30 cellular contexts compared by ENCODE assay signal in the genomic region with DNA sequence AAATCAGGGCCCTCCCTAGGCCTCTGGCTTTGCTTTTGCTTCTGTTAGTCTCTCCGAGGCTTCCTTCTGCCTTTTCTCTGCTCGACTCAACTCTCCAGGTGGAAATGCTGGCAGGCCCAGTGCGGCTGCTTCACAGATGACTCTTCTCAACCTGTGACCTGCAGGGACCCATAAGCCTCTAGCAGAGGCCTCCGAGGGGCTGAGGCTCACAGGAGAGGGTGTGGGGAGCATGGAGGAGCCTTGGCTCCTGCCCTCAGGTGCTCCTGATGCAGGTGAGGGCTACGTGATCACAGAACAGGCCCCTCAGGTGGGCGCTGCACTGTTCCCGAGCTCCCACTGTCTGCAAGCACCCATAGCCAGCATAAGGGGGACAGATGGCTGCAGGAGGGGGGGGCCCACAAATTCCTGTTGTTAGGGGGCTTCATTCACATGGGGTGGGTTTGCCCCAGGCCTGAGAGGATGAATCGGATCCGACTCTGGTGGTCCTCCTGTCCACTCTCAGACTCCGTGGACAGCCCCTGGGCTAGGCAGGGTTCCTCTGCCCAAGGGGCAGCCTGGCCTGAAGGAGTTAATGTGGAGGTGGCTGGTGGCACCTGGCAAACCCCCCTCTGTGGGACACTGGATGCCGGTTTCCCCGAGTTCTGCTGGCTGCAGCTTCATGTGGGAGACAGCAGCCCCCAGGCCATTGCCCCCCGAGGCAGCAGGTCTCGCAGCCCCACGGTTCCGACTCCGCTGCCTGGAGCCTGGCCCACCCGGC. TPM values are rescaled to one million over a fixed set of nuclear protein-coding genes. Genes with fewer than 3 reads are reported as not detected.
DNase-seq lines count a peak whose midpoint lies in the region; ATAC-seq, FAIRE-seq and TF ChIP-seq lines count a peak whose summit lies in the region.
"Had no signal": no experiment of that assay in that cellular context is flagged by ENCODE, and none has a peak within 500 bp of the region (broad histone marks: within the 10 kb centered on the region; RNA-seq: fewer than 3 reads in every experiment).

No MANE protein-coding gene starts in this region.

- H3K4me2 ChIP-seq in BLaER1 treated with 17β-estradiol and CSF1 and Interleukin-3, amounts not matched to agents 10 nM and 100 nM: peak overlapping the region in 8 of 11 experiments; percentile 54 to 83 (median 64); a peak in 16 of 22 replicates
- H3K4me2 ChIP-seq in GM12878 (ENCODE audit: control insufficient read depth, insufficient read depth) (no peak overlapping the region), neuronal stem cell (ENCODE audit: insufficient read depth, low read length, poor library complexity, severe bottlenecking) (no peak overlapping the region), hepatocyte (no peak overlapping the region)

- TF ChIP-seq RAD21 in GM12878 (IDR thresholded peaks at IDR 0.05; ENCODE audit: insufficient read depth, low read depth, low read length): no peak

- no peaks in the 10 kb centered on the region for H3K36me3 ChIP-seq in BLaER1 treated with 17β-estradiol and CSF1 and Interleukin-3, amounts not matched to agents 10 nM and 100 nM
- H3K36me3 ChIP-seq in GM12878 (ENCODE audit: control insufficient read depth in 2 of 2, insufficient read depth in 2 of 2, low read length in 1 of 2): no peaks in the 10 kb centered on the region
- no peaks in the 10 kb centered on the region for H3K36me3 ChIP-seq in neuronal stem cell (replicated peaks in 1 of 2; ENCODE audit: control insufficient read depth in 2 of 2, insufficient read depth in 2 of 2, low read length in 2 of 2)
- H3K36me3 ChIP-seq in hepatocyte (replicated peaks; ENCODE audit: insufficient read depth, low read depth): no peaks in the 10 kb centered on the region
- H3K36me3 ChIP-seq: BE2C, HAP-1 had no signal

- no peaks in the 10 kb centered on the region for H3K4me1 Mint-ChIP-seq in WTC11

- H4K8ac ChIP-seq in neuronal stem cell (ENCODE audit: low read depth, low read length): no peak overlapping the region

- peak overlapping the region; percentile 67 for H2BK15ac ChIP-seq in neuronal stem cell (ENCODE audit: low read length)

- H3K27ac ChIP-seq in BLaER1 treated with 17β-estradiol and CSF1 and Interleukin-3, amounts not matched to agents 10 nM and 100 nM: no peak overlapping the region
- H3K27ac ChIP-seq in GM12878 (ENCODE audit: control insufficient read depth, insufficient read depth): no peak overlapping the region
- H3K27ac ChIP-seq in neuronal stem cell (replicated peaks; ENCODE audit: low read length): no peak overlapping the region
- H3K27ac ChIP-seq in hepatocyte: no peak overlapping the region
- H3K27ac ChIP-seq: HL-60 had no signal

- TF ChIP-seq EP300 in GM12878 (IDR thresholded peaks at IDR 0.05; ENCODE audit: borderline replicate concordance in 1 of 2, control insufficient read depth in 1 of 2, low read depth in 2 of 2, low read length in 2 of 2): no peak

- no peak for TF ChIP-seq POLR2A in GM12878 (IDR thresholded peaks at IDR 0.05; ENCODE audit: low read depth, low read length)

- BruUV-seq in GM12878 (replicated peaks; lab: Mats Ljungman, UMichigan): no TSS peak

- H4K20me1 ChIP-seq in BLaER1 treated with 17β-estradiol and CSF1 and Interleukin-3, amounts not matched to agents 10 nM and 100 nM: no peaks in the 10 kb centered on the region
- H4K20me1 ChIP-seq in GM12878 (ENCODE audit: control insufficient read depth, insufficient read depth) (no peaks in the 10 kb centered on the region), hepatocyte (ENCODE audit: insufficient read depth, poor library complexity, severe bottlenecking) (no peaks in the 10 kb centered on the region)

- no peaks in the 10 kb centered on the region for H3K9me2 ChIP-seq in hepatocyte (replicated peaks; ENCODE audit: insufficient read depth)

- no peaks in the 10 kb centered on the region for H3K9me3 Mint-ChIP-seq in WTC11
- H3K9me3 Mint-ChIP-seq: CD8-positive, alpha-beta T cell had no signal

- DNase-seq in NCI-H2171 (lab: John Stamatoyannopoulos, UW): peak; percentile 55
- no peak for DNase-seq in GM12878 (ENCODE audit: low read depth, low spot score)
- no peak for DNase-seq in neuronal stem cell (ENCODE audit: low spot score)
- DNase-seq in WTC11 (ENCODE audit: low spot score): no peak
- no peak for DNase-seq in NCI-H2227 (lab: John Stamatoyannopoulos, UW; ENCODE audit: unreplicated experiment)
- DNase-seq in hepatocyte (ENCODE audit: low spot score): no peak
- DNase-seq in NCI-H2081 (lab: John Stamatoyannopoulos, UW): no peak
- DNase-seq: BE2C; Calu3; CD8-positive, alpha-beta T cell; DMS53; Karpas-422; NCI-H1048; NCI-H1436; NCI-H1930; NCI-H748 treated with DMSO at 0.1 percent for 48 hours; NK-92 treated with Interleukin-12 subunit alpha and Interleukin-12 subunit beta, amount 100 ng/mL, for 24 hours; PC-3; RPMI8226; SIG-M5 had no signal

- peak overlapping the region; percentile 56 for H3K14ac ChIP-seq in neuronal stem cell (ENCODE audit: low read length)

- no peaks in the 10 kb centered on the region for H3K36me3 Mint-ChIP-seq in WTC11
- H3K36me3 Mint-ChIP-seq: CD8-positive, alpha-beta T cell had no signal

- H3K4me3 Mint-ChIP-seq in WTC11: no peak overlapping the region
- H3K4me3 Mint-ChIP-seq: CD8-positive, alpha-beta T cell had no signal

- in situ Hi-C loops in GM12878 (cut with MboI): no loop called here

- H3K27me3 ChIP-seq in BLaER1 treated with 17β-estradiol and CSF1 and Interleukin-3, amounts not matched to agents 10 nM and 100 nM: peaks cover 0 to 21% (median 0%) of the 10 kb centered on the region in 11 experiments; a peak in 1 of 22 replicates
- H3K27me3 ChIP-seq in GM12878 (replicated peaks in 1 of 2; ENCODE audit: control insufficient read depth in 2 of 2, insufficient read depth in 2 of 2, low read length in 1 of 2) (no peaks in the 10 kb centered on the region), neuronal stem cell (ENCODE audit: control insufficient read depth in 3 of 3, insufficient read depth in 3 of 3, low read depth in 1 of 3, low read length in 3 of 3) (no peaks in the 10 kb centered on the region), hepatocyte (no peaks in the 10 kb centered on the region)
- H3K27me3 ChIP-seq: BE2C had no signal

- H3K4me3 ChIP-seq in BLaER1 treated with 17β-estradiol and CSF1 and Interleukin-3, amounts not matched to agents 10 nM and 100 nM: no peak overlapping the region
- no peak overlapping the region for H3K4me3 ChIP-seq in GM12878
- H3K4me3 ChIP-seq in neuronal stem cell (ENCODE audit: low read length in 2 of 2): no peak overlapping the region
- no peak overlapping the region for H3K4me3 ChIP-seq in hepatocyte
- H3K4me3 ChIP-seq: HAP-1 had no signal

- no peak for FAIRE-seq in GM12878 (lab: Jason Lieb, UNC)
- FAIRE-seq: A204.1, GM12892 had no signal

- SMC1A ChIA-PET in GM12878 (lab: Charles Lee; ENCODE audit: uncharacterized antibody, unreplicated experiment): no interaction called here

- POLR2A ChIA-PET in GM12878 (lab: Charles Lee) (no interaction called here), WTC11 (lab: Charles Lee) (no interaction called here)

- no peak overlapping the region for H2BK120ac ChIP-seq in neuronal stem cell (ENCODE audit: low read depth, low read length)

- H4K91ac ChIP-seq in neuronal stem cell (ENCODE audit: low read depth, low read length, poor library complexity): no peak overlapping the region

- peaks cover 0 to 32% (median 17%) of the 10 kb centered on the region in 10 experiments; a peak in 13 of 20 replicates for H3K4me1 ChIP-seq in BLaER1 treated with 17β-estradiol and CSF1 and Interleukin-3, amounts not matched to agents 10 nM and 100 nM
- H3K4me1 ChIP-seq in GM12878 (ENCODE audit: control insufficient read depth, insufficient read depth, low read length) (peaks cover 6% of the 10 kb centered on the region; the same call in 1 of the 2 replicates), neuronal stem cell (ENCODE audit: control insufficient read depth in 2 of 2, insufficient read depth in 1 of 2, low read depth in 1 of 2, low read length in 2 of 2) (no peaks in the 10 kb centered on the region), hepatocyte (ENCODE audit: insufficient read depth) (no peaks in the 10 kb centered on the region)
- H3K4me1 ChIP-seq: BE2C, HAP-1 had no signal

- H2AK5ac ChIP-seq in neuronal stem cell (ENCODE audit: low read depth, low read length): peak overlapping the region; percentile 89

- ATAC-seq in GM12878 (no peak), WTC11 (no peak)
- ATAC-seq: CD8-positive, alpha-beta T cell; PC-3; SK-N-SH treated with all-trans-retinoic acid at 6 μM for 48 hours had no signal

- no peaks in the 10 kb centered on the region for H3K79me1 ChIP-seq in neuronal stem cell (ENCODE audit: low read depth, low read length)

- H2BK5ac ChIP-seq in neuronal stem cell (ENCODE audit: low read length): peak overlapping the region; percentile 49

- H3K9me3 ChIP-seq in BLaER1 treated with 17β-estradiol and CSF1 and Interleukin-3, amounts not matched to agents 10 nM and 100 nM (replicated peaks in 1 of 11): peaks cover 10 to 28% (median 19%) of the 10 kb centered on the region in 11 experiments; a peak in 21 of 22 replicates
- H3K9me3 ChIP-seq in GM12878 (replicated peaks; ENCODE audit: control insufficient read depth, insufficient read depth, low read length): peaks cover 4% of the 10 kb centered on the region; the same call in 2 of the 3 replicates
- H3K9me3 ChIP-seq in neuronal stem cell (replicated peaks in 1 of 2; ENCODE audit: control insufficient read depth in 2 of 2, insufficient read depth in 1 of 2, low read depth in 1 of 2, low read length in 2 of 2): peaks cover 0 to 2% of the 10 kb centered on the region in 2 donors
- no peaks in the 10 kb centered on the region for H3K9me3 ChIP-seq in hepatocyte (ENCODE audit: low read depth)
- H3K9me3 ChIP-seq: BE2C, HAP-1 had no signal

- H3K23ac ChIP-seq in neuronal stem cell (ENCODE audit: low read depth, low read length, poor library complexity): no peak overlapping the region

- RAD21 ChIA-PET in GM12878 (lab: Charles Lee; ENCODE audit: unreplicated experiment): no interaction called here

- H3K9ac ChIP-seq in BLaER1 treated with 17β-estradiol and CSF1 and Interleukin-3, amounts not matched to agents 10 nM and 100 nM: peak overlapping the region in 3 of 11 experiments; percentile 19 to 34 (median 24); a peak in 1 of 22 replicates
- no peak overlapping the region for H3K9ac ChIP-seq in GM12878 (ENCODE audit: control insufficient read depth, insufficient read depth, low read length)
- peak overlapping the region; percentile 4 for H3K9ac ChIP-seq in neuronal stem cell (ENCODE audit: low read depth, low read length, poor library complexity)

- peak overlapping the region; percentile 57 for H3K18ac ChIP-seq in neuronal stem cell (ENCODE audit: low read length)

- peak overlapping the region; percentile 41 for H2BK12ac ChIP-seq in neuronal stem cell (ENCODE audit: low read length)

- no peak overlapping the region for H3K27ac Mint-ChIP-seq in WTC11
- H3K27ac Mint-ChIP-seq: CD8-positive, alpha-beta T cell had no signal

- H2AFZ ChIP-seq in GM12878 (ENCODE audit: control insufficient read depth, low read depth, low read length) (peak overlapping the region; percentile 43), neuronal stem cell (ENCODE audit: low read length) (no peak overlapping the region), hepatocyte (no peak overlapping the region)

- intact Hi-C loops in GM12878 (cut with micrococcal nuclease; ENCODE audit: unreplicated experiment): no loop called here

- no peaks in the 10 kb centered on the region for H3K79me2 ChIP-seq in GM12878 (ENCODE audit: control insufficient read depth, insufficient read depth, low read length)
- H3K79me2 ChIP-seq in hepatocyte: no peaks in the 10 kb centered on the region

- 40% methylated on average over 18 of the region's 18 CpGs for WGBS in GM12878 (ENCODE audit: insufficient coverage, insufficient replicate concordance, low lambda C conversion rate, missing lambda C conversion rate)
- no CpG with 5 or more reads among the region's 18 CpGs for WGBS in neuronal stem cell (ENCODE audit: extremely low coverage in 2 of 2, insufficient read length in 2 of 2, insufficient replicate concordance in 1 of 2), 2 donors
- WGBS in hepatocyte (ENCODE audit: low lambda C conversion rate, missing lambda C conversion rate): 90% methylated on average over 14 of the region's 18 CpGs

- H3K4ac ChIP-seq in neuronal stem cell (ENCODE audit: low read length): no peak overlapping the region

- no peak for TF ChIP-seq CTCF in GM12878 (IDR thresholded peaks at IDR 0.05 in 2 of 3, conservative IDR thresholded peaks at IDR 0.05 in 1 of 3; ENCODE audit: control insufficient read depth in 2 of 3, extremely low read depth in 1 of 3, insufficient read depth in 1 of 3, low read depth in 3 of 3, low read length in 3 of 3)
- TF ChIP-seq CTCF in WTC11 (IDR thresholded peaks at IDR 0.05): no peak
- TF ChIP-seq CTCF in hepatocyte (IDR thresholded peaks at IDR 0.05; ENCODE audit: poor library complexity): no peak

- H3K27me3 Mint-ChIP-seq in WTC11 (ENCODE audit: low read depth): no peaks in the 10 kb centered on the region
- H3K27me3 Mint-ChIP-seq: IgD-negative memory B cell had no signal

- CTCF ChIA-PET in GM12878 (lab: Yijun Ruan, JAX): interaction anchor here (0.6 kb wide), 1 partner anchor 159 kb away, joined by 3 read pairs; no protein-coding TSS in a partner anchor
- CTCF ChIA-PET in WTC11 (lab: Charles Lee): no interaction called here

RNA-seq across cellular contexts. Expression of gene FCN2, which starts 10.9 kb away (rescaled TPM):
- total RNA-seq in GM12878 (2013; cell fraction: nucleolus; rRNA removed): not detected in 2 replicates
- total RNA-seq in GM12878 (2014; rRNA removed) (not detected in 2 replicates), GM12878 (2014; rRNA removed; fragmentation: Illumina TruSeq; extraction: Trizol) (not detected in 2 replicates), GM12878 (2021) (not detected in 2 replicates), WTC11 (2021) (not detected in 3 replicates), hepatocyte (not detected in 2 replicates)
- not detected for polyA plus RNA-seq in GM12878 (2011; ENCODE audit: low read depth)
- polyA plus RNA-seq in GM12878 (2011; rRNA removed) (not detected in 2 replicates), GM12878 (2014; fragmentation: Illumina TruSeq; extraction: Trizol) (not detected in 2 replicates), GM12878 (2014; fragmentation: Nextera tagmentation; extraction: Ambion mirVana) (not detected), GM12878 (2014; rRNA removed) (not detected in 2 replicates), GM12878 (2016; fragmentation: Nextera tagmentation; extraction: Ambion mirVana) (not detected), hepatocyte (not detected in 2 replicates)
- polyA plus RNA-seq in GM12878 (2011; cell fraction: cytosol; rRNA removed): not detected in 2 replicates
- not detected in 2 replicates for polyA plus RNA-seq in GM12878 (2011; cell fraction: nucleus; rRNA removed)
- polyA plus RNA-seq in GM12878 (2012): not detected in 2 replicates
- polyA minus RNA-seq in GM12878 (2011; rRNA and poly(A)+ RNA removed): not detected in 2 replicates
- polyA minus RNA-seq in GM12878 (2011; cell fraction: cytosol; rRNA and poly(A)+ RNA removed): not detected in 2 replicates
- polyA minus RNA-seq in GM12878 (2011; cell fraction: nucleus; rRNA and poly(A)+ RNA removed): not detected in 2 replicates
- not detected for polyA plus RNA-seq in neuronal stem cell (2013, experiment 1 of 2)
- polyA plus RNA-seq in neuronal stem cell (2013, experiment 2 of 2): not detected
- total RNA-seq: Calu3; CD8-positive, alpha-beta T cell; HT1080; MCF 10A; NCI-H460; PC-3 had no signal
- polyA plus RNA-seq: IgD-negative memory B cell had no signal

RNA-seq across cellular contexts. Expression of gene FCN1, which starts 48.0 kb away (rescaled TPM):
- not detected in 2 replicates for total RNA-seq in GM12878 (2013; cell fraction: nucleolus; rRNA removed)
- total RNA-seq in GM12878 (2014; rRNA removed) (not detected in 2 replicates), GM12878 (2014; rRNA removed; fragmentation: Illumina TruSeq; extraction: Trizol) (not detected in 2 replicates), GM12878 (2021) (0.08 TPM in 1 of 2 replicates, not detected in the other), WTC11 (2021) (0.09 TPM in 1 of 3 replicates, not detected in the others), hepatocyte (not detected in 2 replicates)
- polyA plus RNA-seq in GM12878 (2011; ENCODE audit: low read depth): not detected
- polyA plus RNA-seq in GM12878 (2011; rRNA removed) (not detected in 2 replicates), GM12878 (2014; fragmentation: Illumina TruSeq; extraction: Trizol) (not detected in 2 replicates), GM12878 (2014; fragmentation: Nextera tagmentation; extraction: Ambion mirVana) (not detected), GM12878 (2014; rRNA removed) (not detected in 2 replicates), GM12878 (2016; fragmentation: Nextera tagmentation; extraction: Ambion mirVana) (not detected), hepatocyte (not detected in 2 replicates)
- polyA plus RNA-seq in GM12878 (2011; cell fraction: cytosol; rRNA removed): not detected in 2 replicates
- polyA plus RNA-seq in GM12878 (2011; cell fraction: nucleus; rRNA removed): not detected in 2 replicates
- polyA plus RNA-seq in GM12878 (2012): not detected in 2 replicates
- polyA minus RNA-seq in GM12878 (2011; rRNA and poly(A)+ RNA removed): not detected in 2 replicates
- polyA minus RNA-seq in GM12878 (2011; cell fraction: cytosol; rRNA and poly(A)+ RNA removed): not detected in 2 replicates
- not detected in 2 replicates for polyA minus RNA-seq in GM12878 (2011; cell fraction: nucleus; rRNA and poly(A)+ RNA removed)
- not detected for polyA plus RNA-seq in neuronal stem cell (2013, experiment 1 of 2)
- not detected for polyA plus RNA-seq in neuronal stem cell (2013, experiment 2 of 2)
- total RNA-seq: Calu3, HT1080, MCF 10A, NCI-H460, PC-3 had no signal

Comparison
In these comparisons a context has a peak if more than half of its experiments do, and no peak if none do; other contexts are left out.
1. H3K4me2 ChIP-seq: peak in BLaER1 treated with 17β-estradiol and CSF1 and Interleukin-3, amounts not matched to agents 10 nM and 100 nM (8 of 11); none in GM12878 (single experiment), neuronal stem cell (single experiment) and hepatocyte (single experiment).